1 cellular context compared by ENCODE assay signal in genomic region chr15:78921940-78922339, GRCh38.
TF ChIP-seq lines count a peak whose summit lies in the region.

No MANE protein-coding gene starts in this region.

TF ChIP-seq in HepG2, 621 proteins besides CTCF, POLR2A, EP300 and RAD21:
- TF ChIP-seq NR2C2 (CRISPR knock-in tag; IDR thresholded peaks at IDR 0.05; ENCODE audit: borderline replicate concordance): no peak
- 0 out of 2 replicates have a peak, but pooled peaks have one; percentile 18 for TF ChIP-seq RBFOX2 (IDR thresholded peaks at IDR 0.05; ENCODE audit: low read depth, low read length)
- no peak for TF ChIP-seq ZNF639 (CRISPR knock-in tag; conservative IDR thresholded peaks at IDR 0.05)
- no peak for TF ChIP-seq KLF6 (CRISPR knock-in tag; IDR thresholded peaks at IDR 0.05)
- no peak for TF ChIP-seq ZBTB7A (CRISPR knock-in tag; IDR thresholded peaks at IDR 0.05)
- no peak for TF ChIP-seq CHD4 (IDR thresholded peaks at IDR 0.05; ENCODE audit: borderline replicate concordance, low read length)
- TF ChIP-seq MBNL3 (CRISPR knock-in tag; conservative IDR thresholded peaks at IDR 0.05): no peak
- TF ChIP-seq AGO2 (optimal IDR thresholded peaks at IDR 0.05; ENCODE audit: low read depth, low read length): peak; percentile 65
- 0 out of 2 replicates have a peak, but pooled peaks have one; percentile 14 for TF ChIP-seq POLR2AphosphoS5 (IDR thresholded peaks at IDR 0.05; ENCODE audit: low read depth, low read length)
- TF ChIP-seq ZSCAN20 (CRISPR knock-in tag; IDR thresholded peaks at IDR 0.05; ENCODE audit: borderline replicate concordance): no peak
- TF ChIP-seq ADNP (CRISPR knock-in tag; IDR thresholded peaks at IDR 0.05): no peak
- TF ChIP-seq TEAD2 (CRISPR knock-in tag; IDR thresholded peaks at IDR 0.05): no peak
